Comparison of ENCODE assay signal across 11 cellular contexts in the genomic region with DNA sequence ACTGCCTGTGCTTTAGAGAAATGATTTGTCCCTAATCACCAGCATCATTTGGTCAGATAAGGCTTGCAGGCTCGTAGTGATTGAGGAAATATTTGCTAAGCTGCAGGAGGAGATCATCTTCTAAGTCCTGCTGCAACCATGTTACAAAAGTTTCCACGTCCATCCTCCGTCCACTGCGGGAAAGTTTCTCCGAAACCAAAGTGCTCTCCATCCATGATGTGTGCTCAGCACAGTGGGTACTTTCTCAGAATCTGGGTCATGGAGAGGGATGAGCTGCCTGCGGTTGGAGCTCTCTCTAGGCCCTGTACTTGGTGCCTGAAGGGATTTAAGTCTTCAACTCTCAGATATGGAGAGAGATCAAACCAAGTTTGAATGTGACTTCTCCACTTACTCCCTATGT. TPM values are rescaled to one million over a fixed set of nuclear protein-coding genes. Genes with fewer than 3 reads are reported as not detected.
DNase-seq lines count a peak whose midpoint lies in the region; ATAC-seq and TF ChIP-seq lines count a peak whose summit lies in the region.
"Had no signal": no experiment of that assay in that cellular context is flagged by ENCODE, and none has a peak within 500 bp of the region (broad histone marks: within the 10 kb centered on the region; RNA-seq: fewer than 3 reads in every experiment).

No MANE protein-coding gene starts in this region.

- H3K9me3 ChIP-seq in neural progenitor cell (ENCODE audit: low read depth), result no peaks in the 10 kb centered on the region
- H3K9me3 ChIP-seq in vagina, result no peaks in the 10 kb centered on the region

- no peak overlapping the region for H3K9ac ChIP-seq in neural progenitor cell

- H3K27ac ChIP-seq in neural progenitor cell, result no peak overlapping the region
- H3K27ac ChIP-seq in vagina, result peak overlapping the region; percentile 93

- peak overlapping the region; percentile 61 for H3K4me3 Mint-ChIP-seq in natural killer cell treated with Interleukin-12 subunit alpha and Interleukin-12 subunit beta and Interleukin-15 and Interleukin-18, amount 100 ng/mL, for 72 hours
- H3K4me3 Mint-ChIP-seq in natural killer cell (no peak overlapping the region), chondrocyte (ENCODE audit: unreplicated experiment) (no peak overlapping the region), neural progenitor cell (no peak overlapping the region)

- no peaks in the 10 kb centered on the region for H3F3A ChIP-seq in neural progenitor cell (ENCODE audit: low read depth)

- H4K20me1 ChIP-seq in neural progenitor cell (ENCODE audit: low read depth), result no peaks in the 10 kb centered on the region

- H3K4me3 ChIP-seq in neural progenitor cell (no peak overlapping the region), vagina (no peak overlapping the region)
- H3K4me3 ChIP-seq: GM12878 had no signal

- H3K27me3 Mint-ChIP-seq in natural killer cell treated with Interleukin-12 subunit alpha and Interleukin-12 subunit beta and Interleukin-15 and Interleukin-18, amount 100 ng/mL, for 72 hours, result peaks cover 32 to 42% of the 10 kb centered on the region in 2 donors
- H3K27me3 Mint-ChIP-seq in natural killer cell (ENCODE audit: low read depth in 2 of 2) (peaks cover 35 to 49% of the 10 kb centered on the region in 2 donors), chondrocyte (ENCODE audit: low read depth) (no peaks in the 10 kb centered on the region), neural progenitor cell (ENCODE audit: insufficient read depth, low read depth) (peaks cover 5% of the 10 kb centered on the region)

- no peak for ATAC-seq in natural killer cell treated with Interleukin-12 subunit alpha and Interleukin-12 subunit beta and Interleukin-15 and Interleukin-18, amount 100 ng/mL, for 72 hours
- no peak for ATAC-seq in natural killer cell
- no peak for ATAC-seq in HG02870 (IDR thresholded peaks at IDR 0.05; ENCODE audit: unreplicated experiment)
- ATAC-seq: GM12878 had no signal

- peak overlapping the region; percentile 27 to 57 for H3K27ac Mint-ChIP-seq in natural killer cell treated with Interleukin-12 subunit alpha and Interleukin-12 subunit beta and Interleukin-15 and Interleukin-18, amount 100 ng/mL, for 72 hours
- peak overlapping the region in 1 of 2 donors; percentile 75 for H3K27ac Mint-ChIP-seq in natural killer cell
- H3K27ac Mint-ChIP-seq in chondrocyte (ENCODE audit: unreplicated experiment), result peak overlapping the region; percentile 96
- no peak overlapping the region for H3K27ac Mint-ChIP-seq in neural progenitor cell

- H3K4me1 Mint-ChIP-seq in natural killer cell treated with Interleukin-12 subunit alpha and Interleukin-12 subunit beta and Interleukin-15 and Interleukin-18, amount 100 ng/mL, for 72 hours (ENCODE audit: low read depth in 2 of 2), result peaks cover 43 to 67% of the 10 kb centered on the region in 2 donors
- peaks cover 6 to 20% of the 10 kb centered on the region in 2 donors for H3K4me1 Mint-ChIP-seq in natural killer cell
- peaks cover 36% of the 10 kb centered on the region for H3K4me1 Mint-ChIP-seq in chondrocyte (ENCODE audit: low read depth)
- peaks cover 25% of the 10 kb centered on the region for H3K4me1 Mint-ChIP-seq in neural progenitor cell

- DNase-seq in natural killer cell treated with Interleukin-12 subunit alpha and Interleukin-12 subunit beta and Interleukin-15 and Interleukin-18, amount 100 ng/mL, for 72 hours (ENCODE audit: low spot score), result no peak
- DNase-seq in natural killer cell (no peak), chondrocyte (ENCODE audit: low spot score) (no peak), neural progenitor cell (ENCODE audit: low spot score) (peak; percentile 0), vagina (ENCODE audit: extremely low spot score in 2 of 2) (no peak), NCI-H748 treated with DMSO at 0.1 percent for 48 hours (lab: John Stamatoyannopoulos, UW) (no peak)
- DNase-seq in effector CD4-positive, alpha-beta T cell, result no peak
- DNase-seq: activated CD4-positive, alpha-beta T cell treated with anti-CD3 and anti-CD28 coated beads, Interleukin-2, amount 50 U/mL, for 4 hours; NCI-H2171 had no signal

- peak overlapping the region; percentile 18 for H2AFZ ChIP-seq in neural progenitor cell (replicated peaks)

- H3K27me3 ChIP-seq in neural progenitor cell (no peaks in the 10 kb centered on the region), vagina (no peaks in the 10 kb centered on the region)

- TF ChIP-seq POLR2A in vagina (IDR thresholded peaks at IDR 0.05), result no peak

- peaks cover 5% of the 10 kb centered on the region for H3K36me3 Mint-ChIP-seq in natural killer cell treated with Interleukin-12 subunit alpha and Interleukin-12 subunit beta and Interleukin-15 and Interleukin-18, amount 100 ng/mL, for 72 hours
- H3K36me3 Mint-ChIP-seq in natural killer cell (no peaks in the 10 kb centered on the region), chondrocyte (ENCODE audit: low read depth) (no peaks in the 10 kb centered on the region), neural progenitor cell (no peaks in the 10 kb centered on the region)

- H3K4me1 ChIP-seq in neural progenitor cell (peaks cover 9% of the 10 kb centered on the region), vagina (peaks cover 33% of the 10 kb centered on the region)

- H3K79me2 ChIP-seq in neural progenitor cell (ENCODE audit: low read depth), result no peaks in the 10 kb centered on the region

- no peaks in the 10 kb centered on the region for H3K9me3 Mint-ChIP-seq in natural killer cell treated with Interleukin-12 subunit alpha and Interleukin-12 subunit beta and Interleukin-15 and Interleukin-18, amount 100 ng/mL, for 72 hours
- H3K9me3 Mint-ChIP-seq in natural killer cell (no peaks in the 10 kb centered on the region), chondrocyte (ENCODE audit: low read depth) (no peaks in the 10 kb centered on the region), neural progenitor cell (no peaks in the 10 kb centered on the region)

- intact Hi-C loops in natural killer cell (cut with micrococcal nuclease) (no loop called here), vagina (cut with DNase I) (no loop called here)

- H3K36me3 ChIP-seq in neural progenitor cell, result no peaks in the 10 kb centered on the region
- no peaks in the 10 kb centered on the region for H3K36me3 ChIP-seq in vagina

- no peak overlapping the region for H3K4me2 ChIP-seq in neural progenitor cell

- TF ChIP-seq CTCF in natural killer cell (IDR thresholded peaks at IDR 0.05) (no peak), chondrocyte (IDR thresholded peaks at IDR 0.05) (no peak), neural progenitor cell (IDR thresholded peaks at IDR 0.05) (no peak), vagina (IDR thresholded peaks at IDR 0.05) (no peak)

RNA-seq across cellular contexts. Expression of a gene that starts 39.3 kb away (rescaled TPM):
- under 1 TPM in 1 of 2 donors, not detected in 1; 0.19 TPM for total RNA-seq in natural killer cell treated with Interleukin-12 subunit alpha and Interleukin-12 subunit beta and Interleukin-15 and Interleukin-18, amount 100 ng/mL, for 72 hours
- total RNA-seq in natural killer cell (not detected), chondrocyte (0.07 to 0.46 TPM in 2 of 3 replicates, not detected in the other), neural progenitor cell (ENCODE audit: low replicate concordance) (not detected in 2 replicates), vagina (5.2 TPM)
- total RNA-seq: GM12878 had no signal
